Comparison of ENCODE assay signal across 22 cellular contexts in the genomic region with DNA sequence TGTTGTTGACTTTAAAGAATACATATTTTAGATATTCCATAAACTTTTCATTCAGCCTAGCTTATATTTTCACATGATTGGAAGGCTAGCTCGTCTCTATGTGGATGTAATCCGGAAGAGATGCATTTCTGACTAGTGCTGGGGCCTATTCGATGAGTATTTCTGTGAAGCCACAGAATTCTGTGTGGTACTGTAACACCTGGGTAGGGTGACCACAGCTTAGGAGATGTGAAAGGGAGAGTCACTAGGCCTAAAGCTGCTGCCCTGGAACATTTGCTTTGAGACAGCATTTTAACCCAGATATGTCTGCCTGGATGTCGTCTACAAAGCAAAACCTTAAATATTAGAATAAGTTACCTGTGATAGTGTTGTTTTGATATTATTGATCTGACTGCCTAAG.
"Had no signal": no experiment of that assay in that cellular context is flagged by ENCODE, and none has a peak within 500 bp of the region (broad histone marks: within the 10 kb centered on the region; RNA-seq: fewer than 3 reads in every experiment).

No MANE protein-coding gene starts in this region.

- ATAC-seq: T-cell had no signal

- H3K9me3 ChIP-seq: SK-N-SH had no signal

- H3K27ac Mint-ChIP-seq: T-cell; T-helper 1 cell treated with Interleukin-12 subunit alpha and Interleukin-12 subunit beta and Interleukin-4 antibody, amounts not matched to agents 30 μg/mL and 1 μg/mL, for 36 hours had no signal

- H3K9me3 Mint-ChIP-seq: T-cell; T-helper 1 cell treated with Interleukin-12 subunit alpha and Interleukin-12 subunit beta and Interleukin-4 antibody, amounts not matched to agents 30 μg/mL and 1 μg/mL, for 36 hours had no signal

- H3K4me1 Mint-ChIP-seq: T-cell had no signal

- H3K4me2 ChIP-seq: SK-N-SH had no signal

- DNase-seq: Karpas-422, KBM-7, MV-4-11, NCI-H1048, NCI-H1105, NCI-H1417, NCI-H1436 treated with DMSO at 0.1 percent for 48 hours, NCI-H1694, NCI-H187 treated with DMSO at 0.1 percent for 48 hours, NCI-H2029 treated with DMSO at 0.1 percent for 48 hours, NCI-H2107, NCI-H2227 treated with DMSO at 0.1 percent for 48 hours, NCI-H524, NCI-H526 treated with DMSO at 0.1 percent for 48 hours, NCI-H748 treated with DMSO at 0.1 percent for 48 hours, Right ventricle myocardium superior, RPMI8226, SK-N-SH, SW 1271, T-cell had no signal

- H3K27me3 Mint-ChIP-seq: T-cell had no signal

- H3K9ac ChIP-seq: SK-N-SH had no signal

- H3K4me3 Mint-ChIP-seq: T-cell; T-helper 1 cell treated with Interleukin-12 subunit alpha and Interleukin-12 subunit beta and Interleukin-4 antibody, amounts not matched to agents 30 μg/mL and 1 μg/mL, for 36 hours had no signal

- H3K27ac ChIP-seq: HL-60 had no signal
